In the genomic region with DNA sequence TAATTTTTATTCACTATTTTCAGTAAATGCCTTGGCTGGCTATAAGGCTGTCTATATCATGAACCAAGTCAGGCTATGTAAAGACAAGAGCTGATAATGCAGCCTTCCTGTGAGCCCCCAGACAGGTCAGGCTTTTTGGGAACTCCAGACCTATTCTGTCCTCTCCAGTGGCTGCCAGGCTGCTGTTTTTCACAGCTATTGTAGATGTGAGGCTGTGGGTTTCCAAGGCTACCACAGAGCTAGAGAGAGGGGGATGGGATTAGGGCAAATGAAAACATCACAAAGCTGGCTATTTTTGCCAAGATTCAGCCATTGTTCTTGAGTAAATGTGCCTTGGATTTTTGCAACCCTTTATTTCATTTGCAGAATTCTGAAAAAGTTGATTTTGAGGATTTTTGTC, we compare ENCODE assay signal across 16 cellular contexts. TPM values are rescaled to one million over a fixed set of nuclear protein-coding genes. Genes with fewer than 3 reads are reported as not detected.
DNase-seq lines count a peak whose midpoint lies in the region; ATAC-seq, FAIRE-seq and TF ChIP-seq lines count a peak whose summit lies in the region.
"Had no signal": no experiment of that assay in that cellular context is flagged by ENCODE, and none has a peak within 500 bp of the region (broad histone marks: within the 10 kb centered on the region; RNA-seq: fewer than 3 reads in every experiment).

No MANE protein-coding gene starts in this region.

- peak overlapping the region in 2 of 10 donors; percentile 5 to 14 for H3K4me3 Mint-ChIP-seq in naive thymus-derived CD4-positive, alpha-beta T cell
- H3K4me3 Mint-ChIP-seq: activated naive CD8-positive, alpha-beta T cell treated with anti-CD3 and anti-CD28 coated beads, Interleukin-2, amount 10 ng/mL, durations not matched to agents 7 days and 5 days had no signal

- no peak for TF ChIP-seq CTCF in breast epithelium (IDR thresholded peaks at IDR 0.05)

- peak overlapping the region; percentile 41 for H3K27ac ChIP-seq in ectodermal cell (ENCODE audit: insufficient read depth, low read depth, low read length, poor library complexity, severe bottlenecking)
- peak overlapping the region; percentile 22 for H3K27ac ChIP-seq in naive thymus-derived CD4-positive, alpha-beta T cell (ENCODE audit: low read depth, low read length)
- H3K27ac ChIP-seq in breast epithelium = no peak overlapping the region
- no peak overlapping the region for H3K27ac ChIP-seq in trophoblast cell (ENCODE audit: low read depth, low read length)
- H3K27ac ChIP-seq: hepatocyte had no signal

- H2AK5ac ChIP-seq in trophoblast cell (ENCODE audit: low read length) = no peak overlapping the region

- H3K79me1 ChIP-seq in trophoblast cell (ENCODE audit: low read length) = no peaks in the 10 kb centered on the region

- no peak overlapping the region for H2BK12ac ChIP-seq in trophoblast cell (ENCODE audit: low read length)

- H4K8ac ChIP-seq in trophoblast cell (ENCODE audit: low read depth, low read length) = no peak overlapping the region

- peak overlapping the region in 3 of 9 donors; percentile 50 to 68 (median 60) for H3K27ac Mint-ChIP-seq in naive thymus-derived CD4-positive, alpha-beta T cell
- H3K27ac Mint-ChIP-seq: activated naive CD8-positive, alpha-beta T cell treated with anti-CD3 and anti-CD28 coated beads, Interleukin-2, amount 10 ng/mL, durations not matched to agents 7 days and 5 days had no signal

- DNase-seq in Ammon's horn (ENCODE audit: low spot score) (peak; percentile 68), GM19239 (ENCODE audit: insufficient read length, low spot score) (no peak), breast epithelium (ENCODE audit: low spot score in 2 of 2) (no peak), trophoblast cell (no peak)
- no peak for DNase-seq in naive thymus-derived CD4-positive, alpha-beta T cell
- DNase-seq in stimulated activated CD4-positive, alpha-beta T cell treated with anti-CD3 and anti-CD28 coated beads, Interleukin-1b, Interleukin-23, amount 100 ng/mL, for 48 hours = no peak
- DNase-seq: activated CD4-positive, CD25-positive, alpha-beta regulatory T cell treated with anti-CD3 and anti-CD28 coated beads, Interleukin-2, amount 50 U/mL, for 72 hours; activated naive CD8-positive, alpha-beta T cell treated with anti-CD3 and anti-CD28 coated beads, Interleukin-2, amount 10 ng/mL, durations not matched to agents 7 days and 5 days; activated T-cell treated with anti-CD3 and anti-CD28 coated beads for 4 hours; GDM1; NCI-H1694; SIG-M5 had no signal

- H3K9me3 ChIP-seq in ectodermal cell (ENCODE audit: control insufficient read depth, low read length) (peaks cover 2% of the 10 kb centered on the region), breast epithelium (peaks cover 0 to 12% of the 10 kb centered on the region in 2 donors), trophoblast cell (ENCODE audit: insufficient read depth, low read depth, low read length) (no peaks in the 10 kb centered on the region)
- peaks cover 0 to 8% (median 0%) of the 10 kb centered on the region in 3 experiments for H3K9me3 ChIP-seq in naive thymus-derived CD4-positive, alpha-beta T cell (ENCODE audit: control insufficient read depth in 2 of 3, low read length in 3 of 3)

- peaks cover 24 to 87% (median 77%) of the 10 kb centered on the region in 5 donors for H3K36me3 Mint-ChIP-seq in naive thymus-derived CD4-positive, alpha-beta T cell

- CTCF ChIA-PET in naive thymus-derived CD4-positive, alpha-beta T cell (lab: Charles Lee) = interaction anchor here (1.0 kb wide), 1 partner anchor 189 kb away, joined by 3 read pairs; no protein-coding TSS in a partner anchor

- ATAC-seq in naive thymus-derived CD4-positive, alpha-beta T cell = peak; percentile 68
- ATAC-seq in GM18873 (IDR thresholded peaks at IDR 0.05; ENCODE audit: low FRiP score, unreplicated experiment) = no peak
- ATAC-seq: left lobe of liver had no signal

- H3K27me3 Mint-ChIP-seq in naive thymus-derived CD4-positive, alpha-beta T cell = no peaks in the 10 kb centered on the region
- H3K27me3 Mint-ChIP-seq: activated naive CD8-positive, alpha-beta T cell treated with anti-CD3 and anti-CD28 coated beads, Interleukin-2, amount 10 ng/mL, durations not matched to agents 7 days and 5 days had no signal

- H2BK5ac ChIP-seq in trophoblast cell (ENCODE audit: low read depth, low read length, poor library complexity) = no peak overlapping the region

- no peak overlapping the region for H2BK120ac ChIP-seq in trophoblast cell (ENCODE audit: insufficient read depth, low read length, poor library complexity)

- H3K27me3 ChIP-seq in ectodermal cell (ENCODE audit: control insufficient read depth, insufficient read depth, low read length, poor library complexity, severe bottlenecking) (no peaks in the 10 kb centered on the region), breast epithelium (no peaks in the 10 kb centered on the region), trophoblast cell (ENCODE audit: insufficient read depth, low read length) (no peaks in the 10 kb centered on the region)
- no peaks in the 10 kb centered on the region for H3K27me3 ChIP-seq in naive thymus-derived CD4-positive, alpha-beta T cell (ENCODE audit: control insufficient read depth in 2 of 2, insufficient read depth in 2 of 2, low read length in 2 of 2)
- H3K27me3 ChIP-seq: hepatocyte had no signal

- no peak overlapping the region for H3K4me3 ChIP-seq in ectodermal cell (ENCODE audit: insufficient read depth, low read depth, low read length)
- no peak overlapping the region for H3K4me3 ChIP-seq in naive thymus-derived CD4-positive, alpha-beta T cell (ENCODE audit: low read length)
- H3K4me3 ChIP-seq in breast epithelium = no peak overlapping the region
- H3K4me3 ChIP-seq in trophoblast cell (ENCODE audit: low read depth, low read length) = no peak overlapping the region
- H3K4me3 ChIP-seq: hepatocyte had no signal

- FAIRE-seq in GM19239 (lab: Jason Lieb, UNC) = peak; percentile 44

- H3K4me1 Mint-ChIP-seq in naive thymus-derived CD4-positive, alpha-beta T cell = peaks cover 32 to 89% (median 76%) of the 10 kb centered on the region in 7 donors

- H3K4me1 ChIP-seq in ectodermal cell (ENCODE audit: control insufficient read depth, insufficient read depth, low read length) (peaks cover 6% of the 10 kb centered on the region), breast epithelium (no peaks in the 10 kb centered on the region), trophoblast cell (ENCODE audit: control insufficient read depth in 1 of 2, insufficient read depth in 2 of 2, low read length in 2 of 2) (no peaks in the 10 kb centered on the region)
- peaks cover 6 to 10% of the 10 kb centered on the region in 2 donors for H3K4me1 ChIP-seq in naive thymus-derived CD4-positive, alpha-beta T cell (ENCODE audit: control insufficient read depth in 2 of 2, insufficient read depth in 2 of 2, low read length in 2 of 2)

- no peak overlapping the region for H3K23ac ChIP-seq in trophoblast cell (ENCODE audit: low read length)

- no peak overlapping the region for H3K4me2 ChIP-seq in trophoblast cell (ENCODE audit: low read length)
- H3K4me2 ChIP-seq: hepatocyte had no signal

- no peak overlapping the region for H4K12ac ChIP-seq in trophoblast cell (ENCODE audit: low read depth, low read length)

- no peak overlapping the region for H3K9ac ChIP-seq in trophoblast cell (ENCODE audit: low read length)

- H2AFZ ChIP-seq in trophoblast cell (ENCODE audit: insufficient read depth, low read length, poor library complexity) = no peak overlapping the region
- H2AFZ ChIP-seq: hepatocyte had no signal

- no peak overlapping the region for H3K14ac ChIP-seq in trophoblast cell (ENCODE audit: low read length)

- no peak overlapping the region for H3K4ac ChIP-seq in trophoblast cell (ENCODE audit: low read depth, low read length)

- H4K91ac ChIP-seq in trophoblast cell (ENCODE audit: low read depth, low read length) = no peak overlapping the region

- TF ChIP-seq POLR2A in breast epithelium (IDR thresholded peaks at IDR 0.05) = no peak

- H3K9me3 Mint-ChIP-seq in naive thymus-derived CD4-positive, alpha-beta T cell = peaks cover 4 to 30% (median 17%) of the 10 kb centered on the region in 11 donors

- intact Hi-C loops in naive thymus-derived CD4-positive, alpha-beta T cell (cut with micrococcal nuclease) = no loop called here
- intact Hi-C loops in breast epithelium (cut with DNase I; ENCODE audit: low total_unique reads) = no loop called here

- POLR2A ChIA-PET in naive thymus-derived CD4-positive, alpha-beta T cell (lab: Charles Lee) = interaction anchor here (0.6 to 1.9 kb wide), 7 partner anchors 12 to 182 kb away, joined by 3 to 8 read pairs (median 4); no protein-coding TSS in a partner anchor

- H3K18ac ChIP-seq in trophoblast cell (ENCODE audit: low read length) = no peak overlapping the region

- no peaks in the 10 kb centered on the region for H3K79me2 ChIP-seq in trophoblast cell (ENCODE audit: control insufficient read depth, insufficient read depth, low read length, poor library complexity)
- H3K79me2 ChIP-seq: hepatocyte had no signal

- H3K36me3 ChIP-seq in ectodermal cell (ENCODE audit: control insufficient read depth, insufficient read depth, low read length) = peaks cover 10% of the 10 kb centered on the region
- H3K36me3 ChIP-seq in naive thymus-derived CD4-positive, alpha-beta T cell (ENCODE audit: control insufficient read depth in 2 of 3, insufficient read depth in 3 of 3, low read length in 3 of 3) = peaks cover 9 to 68% (median 13%) of the 10 kb centered on the region in 3 experiments
- no peaks in the 10 kb centered on the region for H3K36me3 ChIP-seq in breast epithelium
- no peaks in the 10 kb centered on the region for H3K36me3 ChIP-seq in trophoblast cell (ENCODE audit: control insufficient read depth in 1 of 2, insufficient read depth in 2 of 2, low read length in 2 of 2)

RNA-seq across cellular contexts. Expression of gene SORL1, which starts 56.3 kb away (rescaled TPM):
- 19.2 TPM for polyA plus RNA-seq in ectodermal cell (2013, experiment 1 of 4)
- polyA plus RNA-seq in ectodermal cell (2013, experiment 2 of 4) = 24.2 TPM
- 16.9 TPM for polyA plus RNA-seq in ectodermal cell (2013, experiment 3 of 4)
- 21.6 TPM for polyA plus RNA-seq in ectodermal cell (2013, experiment 4 of 4)
- 100 to 1,000 TPM; 179 to 555 (median 375) TPM for total RNA-seq in naive thymus-derived CD4-positive, alpha-beta T cell
- 100 to 1,000 TPM; 165 to 249 TPM for polyA plus RNA-seq in naive thymus-derived CD4-positive, alpha-beta T cell
- total RNA-seq in breast epithelium = 10 to 100 TPM in 2 of 3 donors, 1 to 10 TPM in 1; 3.5 to 64.0 (median 50.8) TPM
- 4.6 and 5.1 TPM in 2 replicates for polyA plus RNA-seq in trophoblast cell (2013)

Comparison
In these comparisons a context has a peak if more than half of its experiments do, and no peak if none do; other contexts are left out.
1. H3K27ac ChIP-seq: peak in ectodermal cell (single experiment) and naive thymus-derived CD4-positive, alpha-beta T cell (single experiment); none in breast epithelium (0 of 2) and trophoblast cell (single experiment).